Comparison of ENCODE assay signal across 9 cellular contexts in genomic region chr22:29154364-29155048, GRCh38. TPM values are rescaled to one million over a fixed set of nuclear protein-coding genes. Genes with fewer than 3 reads are reported as not detected.
A peak's percentile ranks its signal among the peaks of the same experiment; 100 is the strongest.
DNase-seq lines count a peak whose midpoint lies in the region; ATAC-seq and TF ChIP-seq lines count a peak whose summit lies in the region.
"Had no signal": no experiment of that assay in that cellular context is flagged by ENCODE, and none has a peak within 500 bp of the region (broad histone marks: within the 10 kb centered on the region; RNA-seq: fewer than 3 reads in every experiment).

No MANE protein-coding gene starts in this region.

- intact Hi-C loops in esophagus muscularis mucosa (cut with DNase I), result loop anchor here (5.0 to 10.0 kb wide), 2 partner anchors 93 to 300 kb away; no protein-coding TSS in a partner anchor
- intact Hi-C loops in naive thymus-derived CD4-positive, alpha-beta T cell (cut with micrococcal nuclease), result loop anchor here (1.0 kb wide), 4 partner anchors 30 to 554 kb away; no protein-coding TSS in a partner anchor

- no peaks in the 10 kb centered on the region for H3K9me3 ChIP-seq in OCI-LY3 (ENCODE audit: insufficient read depth, low read length)
- H3K9me3 ChIP-seq in esophagus muscularis mucosa, result no peaks in the 10 kb centered on the region
- H3K9me3 ChIP-seq in naive thymus-derived CD4-positive, alpha-beta T cell (ENCODE audit: control insufficient read depth in 2 of 3, low read length in 3 of 3), result no peaks in the 10 kb centered on the region

- no peaks in the 10 kb centered on the region for H4K20me1 ChIP-seq in OCI-LY3 (ENCODE audit: insufficient read depth, low read length)

- no peaks in the 10 kb centered on the region for H3K9me3 Mint-ChIP-seq in naive thymus-derived CD4-positive, alpha-beta T cell

- peak overlapping the region; percentile 31 for H3K4me3 ChIP-seq in OCI-LY3 (ENCODE audit: low read length)
- H3K4me3 ChIP-seq in esophagus muscularis mucosa, result peak overlapping the region in 3 of 4 donors; percentile 20 to 34 (median 33)
- no peak overlapping the region for H3K4me3 ChIP-seq in naive thymus-derived CD4-positive, alpha-beta T cell (ENCODE audit: low read length)

- H3K36me3 ChIP-seq in OCI-LY3 (replicated peaks; ENCODE audit: low read depth, low read length) (no peaks in the 10 kb centered on the region), esophagus muscularis mucosa (no peaks in the 10 kb centered on the region)
- no peaks in the 10 kb centered on the region for H3K36me3 ChIP-seq in naive thymus-derived CD4-positive, alpha-beta T cell (ENCODE audit: control insufficient read depth in 2 of 3, insufficient read depth in 3 of 3, low read length in 3 of 3)

- no peaks in the 10 kb centered on the region for H3K79me2 ChIP-seq in OCI-LY3 (ENCODE audit: low read length)

- TF ChIP-seq POLR2A in esophagus muscularis mucosa (IDR thresholded peaks at IDR 0.05; ENCODE audit: low read depth), result no peak

- no peak overlapping the region for H2AFZ ChIP-seq in OCI-LY3 (ENCODE audit: low read depth, low read length)

- peak; percentile 49 for ATAC-seq in HG03108 (IDR thresholded peaks at IDR 0.05; ENCODE audit: unreplicated experiment)
- peak; percentile 82 for ATAC-seq in naive thymus-derived CD4-positive, alpha-beta T cell
- no peak for ATAC-seq in GM19463 (IDR thresholded peaks at IDR 0.05; ENCODE audit: unreplicated experiment)

- no peaks in the 10 kb centered on the region for H3K36me3 Mint-ChIP-seq in naive thymus-derived CD4-positive, alpha-beta T cell

- no peak overlapping the region for H3K27ac Mint-ChIP-seq in naive thymus-derived CD4-positive, alpha-beta T cell

- H3K4me1 Mint-ChIP-seq in naive thymus-derived CD4-positive, alpha-beta T cell, result peaks cover 7 to 18% (median 8%) of the 10 kb centered on the region in 7 donors

- POLR2A ChIA-PET in naive thymus-derived CD4-positive, alpha-beta T cell (lab: Charles Lee), result no interaction called here

- DNase-seq in COR-L47 (lab: John Stamatoyannopoulos, UW) (peak; percentile 67), activated T-cell treated with anti-CD3 and anti-CD28 coated beads for 48 hours (ENCODE audit: low read depth) (peak; percentile 61), esophagus muscularis mucosa (ENCODE audit: extremely low spot score) (no peak)
- peak; percentile 21 to 82 (median 58) for DNase-seq in naive thymus-derived CD4-positive, alpha-beta T cell
- peak; percentile 47 to 54 for DNase-seq in stimulated activated CD8-positive, alpha-beta memory T cell treated with anti-CD3 and anti-CD28 coated beads, Interleukin-7, amount 100 ng/mL, for 48 hours (ENCODE audit: extremely low read depth in 1 of 2, low read depth in 1 of 2)

- H3K27me3 ChIP-seq in OCI-LY3 (ENCODE audit: low read depth, low read length) (peaks cover 30% of the 10 kb centered on the region), esophagus muscularis mucosa (peaks cover 0 to 8% (median 0%) of the 10 kb centered on the region in 4 donors)
- H3K27me3 ChIP-seq in naive thymus-derived CD4-positive, alpha-beta T cell (ENCODE audit: control insufficient read depth in 2 of 2, insufficient read depth in 2 of 2, low read length in 2 of 2), result no peaks in the 10 kb centered on the region

- CTCF ChIA-PET in naive thymus-derived CD4-positive, alpha-beta T cell (lab: Charles Lee), result no interaction called here

- no peak overlapping the region for H3K9ac ChIP-seq in OCI-LY3 (ENCODE audit: low read length)

- H3K27me3 Mint-ChIP-seq in naive thymus-derived CD4-positive, alpha-beta T cell, result peaks cover 18 to 34% (median 26%) of the 10 kb centered on the region in 5 donors

- peak; percentile 93 for TF ChIP-seq CTCF in OCI-LY3 (IDR thresholded peaks at IDR 0.05; ENCODE audit: low read depth, low read length)
- peak; percentile 77 to 97 (median 85) for TF ChIP-seq CTCF in esophagus muscularis mucosa (IDR thresholded peaks at IDR 0.05)

- peak overlapping the region in 8 of 10 donors; percentile 25 to 68 (median 56) for H3K4me3 Mint-ChIP-seq in naive thymus-derived CD4-positive, alpha-beta T cell

- TF ChIP-seq EP300 in esophagus muscularis mucosa (IDR thresholded peaks at IDR 0.05), result no peak

- WGBS in esophagus muscularis mucosa, result 3% methylated on average over 21 of the region's 21 CpGs

- H3K27ac ChIP-seq in OCI-LY3 (ENCODE audit: low read length) (no peak overlapping the region), esophagus muscularis mucosa (replicated peaks in 1 of 4) (no peak overlapping the region)
- H3K27ac ChIP-seq in naive thymus-derived CD4-positive, alpha-beta T cell (ENCODE audit: low read depth, low read length), result no peak overlapping the region

- H3K4me2 ChIP-seq in OCI-LY3 (ENCODE audit: low read length), result peak overlapping the region; percentile 61

- H3K4me1 ChIP-seq in OCI-LY3 (ENCODE audit: low read length) (peaks cover 9% of the 10 kb centered on the region), esophagus muscularis mucosa (peaks cover 6 to 45% (median 32%) of the 10 kb centered on the region in 4 donors)
- H3K4me1 ChIP-seq in naive thymus-derived CD4-positive, alpha-beta T cell (ENCODE audit: control insufficient read depth in 2 of 2, insufficient read depth in 2 of 2, low read length in 2 of 2), result no peaks in the 10 kb centered on the region

RNA-seq across cellular contexts. Expression of gene EMID1, which starts 51.2 kb away (rescaled TPM):
- 1 to 10 TPM in 2 of 4 donors, under 1 TPM in 2; 0.65 to 4.0 (median 0.93) TPM for total RNA-seq in esophagus muscularis mucosa
- 1 to 10 TPM in 2 of 5 experiments, not detected in 3; 1.2 to 2.0 TPM for total RNA-seq in naive thymus-derived CD4-positive, alpha-beta T cell
- polyA plus RNA-seq in naive thymus-derived CD4-positive, alpha-beta T cell, result not detected
- total RNA-seq: T-helper 1 cell treated with Interleukin-12 subunit alpha and Interleukin-12 subunit beta and Interleukin-4 antibody, amounts not matched to agents 30 ng/mL and 1 ng/mL, for 36 hours had no signal
